In the genomic region with DNA sequence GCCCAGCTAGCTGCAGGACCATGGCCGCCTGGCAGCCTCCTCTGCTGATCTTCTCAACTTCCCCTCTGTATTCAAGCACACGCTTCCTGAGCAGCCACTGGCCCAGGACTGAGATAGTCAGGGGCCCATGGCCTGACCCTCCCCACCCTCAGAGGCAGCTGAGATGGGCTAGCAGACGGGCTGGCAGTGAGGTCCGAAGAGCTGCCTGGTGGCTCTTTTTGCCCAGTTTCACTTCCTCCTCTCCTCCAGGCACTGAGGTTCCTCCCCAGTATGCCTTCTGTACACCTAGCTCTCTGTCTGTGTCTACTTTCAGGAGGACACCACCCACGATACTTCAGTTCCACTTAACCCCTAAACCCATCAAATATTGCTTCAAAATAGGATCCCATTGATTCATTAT, we compare ENCODE assay signal across 11 cellular contexts.
A peak's percentile ranks its signal among the peaks of the same experiment; 100 is the strongest.
DNase-seq lines count a peak whose midpoint lies in the region; ATAC-seq lines count a peak whose summit lies in the region.
"Had no signal": no experiment of that assay in that cellular context is flagged by ENCODE, and none has a peak within 500 bp of the region (broad histone marks: within the 10 kb centered on the region; RNA-seq: fewer than 3 reads in every experiment).

No MANE protein-coding gene starts in this region.

- peak; percentile 68 for DNase-seq in CD1c-positive myeloid dendritic cell (ENCODE audit: extremely low spot score)
- DNase-seq in NOMO-1 treated with DMSO at 0.1 percent for 48 hours (lab: John Stamatoyannopoulos, UW; ENCODE audit: unreplicated experiment): peak; percentile 93
- DNase-seq in T-helper 2 cell: no peak
- no peak for DNase-seq in NCI-H510A treated with DMSO at 0.1 percent for 48 hours (lab: John Stamatoyannopoulos, UW)
- no peak for DNase-seq in NCI-H82 treated with DMSO at 0.1 percent for 48 hours (lab: John Stamatoyannopoulos, UW; ENCODE audit: unreplicated experiment)
- no peak for DNase-seq in NCI-H345 treated with DMSO at 0.1 percent for 48 hours (lab: John Stamatoyannopoulos, UW; ENCODE audit: unreplicated experiment)
- DNase-seq: activated CD4-positive, alpha-beta T cell treated with anti-CD3 and anti-CD28 coated beads for 36 hours; IMR-90; kidney had no signal

- ATAC-seq in GM19395 (IDR thresholded peaks at IDR 0.05; ENCODE audit: unreplicated experiment) (peak; percentile 94), HG02943 (IDR thresholded peaks at IDR 0.05; ENCODE audit: low read depth, unreplicated experiment) (peak; percentile 96)
- ATAC-seq: activated CD4-positive, alpha-beta T cell treated with anti-CD3 and anti-CD28 coated beads for 36 hours had no signal

Comparison
In these comparisons a context has a peak if more than half of its experiments do, and no peak if none do; other contexts are left out.
1. DNase-seq: peak in CD1c-positive myeloid dendritic cell (single experiment) and NOMO-1 treated with DMSO at 0.1 percent for 48 hours (single experiment); none in T-helper 2 cell (0 of 5), NCI-H510A treated with DMSO at 0.1 percent for 48 hours (single experiment), NCI-H82 treated with DMSO at 0.1 percent for 48 hours (single experiment) and NCI-H345 treated with DMSO at 0.1 percent for 48 hours (single experiment).